Comparison of ENCODE assay signal across 2 cellular contexts in the genomic region with DNA sequence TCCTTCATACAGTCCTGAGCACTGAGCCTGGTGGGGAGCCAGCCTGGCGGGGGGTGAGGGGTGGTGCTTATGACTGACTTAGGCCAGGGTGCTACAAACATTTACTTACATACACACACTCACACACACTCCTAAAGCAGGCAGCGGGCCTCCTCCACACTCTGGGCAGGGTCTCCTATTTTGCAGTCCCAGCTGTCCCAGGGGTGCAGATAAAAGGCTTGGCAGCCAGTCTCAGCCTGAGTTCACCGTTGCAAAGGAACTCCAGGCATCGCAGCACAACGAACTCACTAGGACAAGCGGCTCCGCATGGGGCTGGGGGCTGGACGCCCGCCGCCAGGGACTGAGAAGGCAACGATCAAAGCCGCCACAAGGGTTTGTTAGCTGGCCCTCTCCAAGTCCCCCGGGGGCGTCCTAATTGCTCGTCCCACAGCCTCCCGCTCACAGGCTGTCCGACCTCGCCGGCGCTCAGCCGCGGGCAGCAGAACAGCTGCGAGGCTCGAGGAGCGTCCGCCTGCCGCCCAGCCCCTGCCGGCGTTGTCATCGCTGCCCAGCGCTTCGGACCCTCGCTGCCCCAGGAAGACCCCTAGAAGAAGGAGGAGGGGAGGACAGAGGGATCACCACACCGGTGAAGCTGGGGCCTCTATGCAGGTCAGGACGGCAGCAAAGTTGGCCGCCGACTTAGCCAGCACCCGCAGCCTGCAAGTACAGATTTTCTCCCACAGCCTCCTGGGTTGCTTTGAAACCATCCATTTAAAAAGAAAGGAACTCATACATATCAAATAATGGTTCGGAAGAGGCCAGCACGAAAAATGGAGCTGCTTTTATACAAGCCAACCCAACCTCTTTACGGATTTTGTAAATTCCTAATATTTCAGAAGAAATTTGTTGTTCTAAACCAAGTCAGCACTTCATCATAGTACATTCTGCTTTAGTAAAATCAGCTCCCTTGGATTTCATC.
TF ChIP-seq lines count a peak whose summit lies in the region.

No MANE protein-coding gene starts in this region.

TF ChIP-seq in IMR-90, 13 proteins besides CTCF, POLR2A, EP300 and RAD21 (continued from another document):
- TF ChIP-seq FOS (IDR thresholded peaks at IDR 0.05; ENCODE audit: low read depth, low read length) (no peak), RFX5 (IDR thresholded peaks at IDR 0.05; ENCODE audit: low read depth, low read length) (no peak), BHLHE40 (IDR thresholded peaks at IDR 0.05; ENCODE audit: low read depth, low read length) (no peak), MAFK (IDR thresholded peaks at IDR 0.05; ENCODE audit: low read depth, low read length) (no peak), CHD1 (IDR thresholded peaks at IDR 0.05; ENCODE audit: low read depth, low read length) (no peak), USF2 (IDR thresholded peaks at IDR 0.05; ENCODE audit: low read depth, low read length) (no peak), CEBPB (IDR thresholded peaks at IDR 0.05; ENCODE audit: low read depth, low read length) (no peak), MAZ (IDR thresholded peaks at IDR 0.05; ENCODE audit: borderline replicate concordance, low read depth, low read length) (no peak), NFE2L2 (IDR thresholded peaks at IDR 0.05; ENCODE audit: low read depth, low read length) (no peak)
- TF ChIP-seq, protein P1, sequence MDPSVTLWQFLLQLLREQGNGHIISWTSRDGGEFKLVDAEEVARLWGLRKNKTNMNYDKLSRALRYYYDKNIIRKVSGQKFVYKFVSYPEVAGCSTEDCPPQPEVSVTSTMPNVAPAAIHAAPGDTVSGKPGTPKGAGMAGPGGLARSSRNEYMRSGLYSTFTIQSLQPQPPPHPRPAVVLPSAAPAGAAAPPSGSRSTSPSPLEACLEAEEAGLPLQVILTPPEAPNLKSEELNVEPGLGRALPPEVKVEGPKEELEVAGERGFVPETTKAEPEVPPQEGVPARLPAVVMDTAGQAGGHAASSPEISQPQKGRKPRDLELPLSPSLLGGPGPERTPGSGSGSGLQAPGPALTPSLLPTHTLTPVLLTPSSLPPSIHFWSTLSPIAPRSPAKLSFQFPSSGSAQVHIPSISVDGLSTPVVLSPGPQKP (IDR thresholded peaks at IDR 0.05; ENCODE audit: borderline replicate concordance, low read depth, low read length), result no peak
TF ChIP-seq in IMR-90: peak in this region for 0.

TF ChIP-seq in neural cell, 6 proteins besides CTCF, POLR2A, EP300 and RAD21 (continued from another document):
- TF ChIP-seq REST (IDR thresholded peaks at IDR 0.05; ENCODE audit: borderline replicate concordance), result no peak
- TF ChIP-seq EZH2 (IDR thresholded peaks at IDR 0.05; ENCODE audit: borderline replicate concordance, insufficient read depth, low read length, poor library complexity, severe bottlenecking), result peak; percentile 86
- TF ChIP-seq POLR2AphosphoS5 (IDR thresholded peaks at IDR 0.05), result peak; percentile 42
